ENCODE assay signal across 19 cellular contexts in genomic region chr7:1367501-1367900, GRCh38.
A peak's percentile ranks its signal among the peaks of the same experiment; 100 is the strongest.
DNase-seq lines count a peak whose midpoint lies in the region; ATAC-seq and TF ChIP-seq lines count a peak whose summit lies in the region.
"Had no signal": no experiment of that assay in that cellular context is flagged by ENCODE, and none has a peak within 500 bp of the region (broad histone marks: within the 10 kb centered on the region; RNA-seq: fewer than 3 reads in every experiment).

No MANE protein-coding gene starts in this region.

- CTCF ChIA-PET in PC-9 (lab: Charles Lee): no interaction called here

- H3K4me1 ChIP-seq in right cardiac atrium (ENCODE audit: control insufficient read depth, insufficient read depth, low read length) (no peaks in the 10 kb centered on the region), right atrium auricular region (peaks cover 0 to 8% of the 10 kb centered on the region in 2 donors), hepatocyte (ENCODE audit: insufficient read depth) (peaks cover 11% of the 10 kb centered on the region), PC-9 (replicated peaks; ENCODE audit: insufficient read depth) (no peaks in the 10 kb centered on the region)

- no peaks in the 10 kb centered on the region for H3K27me3 ChIP-seq in right cardiac atrium (ENCODE audit: control insufficient read depth, insufficient read depth)
- peaks cover 15 to 26% of the 10 kb centered on the region in 2 donors for H3K27me3 ChIP-seq in right atrium auricular region
- H3K27me3 ChIP-seq in hepatocyte: peaks cover 46% of the 10 kb centered on the region
- peaks cover 84% of the 10 kb centered on the region for H3K27me3 ChIP-seq in PC-9 (ENCODE audit: insufficient read depth, low read depth)

- intact Hi-C loops in right cardiac atrium (cut with DNase I) (no loop called here), PC-9 (cut with micrococcal nuclease; ENCODE audit: unreplicated experiment) (no loop called here)

- H3K4me2 ChIP-seq in hepatocyte (peak overlapping the region; percentile 60), PC-9 (no peak overlapping the region)
- H3K4me2 ChIP-seq: A549 had no signal

- POLR2A ChIA-PET in PC-9 (lab: Charles Lee; ENCODE audit: unreplicated experiment): no interaction called here

- H3K79me2 ChIP-seq in hepatocyte: no peaks in the 10 kb centered on the region
- no peaks in the 10 kb centered on the region for H3K79me2 ChIP-seq in PC-9 (ENCODE audit: low read depth)

- H4K20me1 ChIP-seq in hepatocyte (ENCODE audit: insufficient read depth, poor library complexity, severe bottlenecking) (no peaks in the 10 kb centered on the region), PC-9 (ENCODE audit: insufficient read depth) (no peaks in the 10 kb centered on the region)

- peaks cover 2% of the 10 kb centered on the region for H3K9me3 ChIP-seq in right cardiac atrium (ENCODE audit: control insufficient read depth, low read length)
- H3K9me3 ChIP-seq in right atrium auricular region: no peaks in the 10 kb centered on the region
- no peaks in the 10 kb centered on the region for H3K9me3 ChIP-seq in hepatocyte (ENCODE audit: low read depth)
- no peaks in the 10 kb centered on the region for H3K9me3 ChIP-seq in PC-9 (ENCODE audit: insufficient read depth, low read depth)

- no peaks in the 10 kb centered on the region for H3F3A ChIP-seq in PC-9 (ENCODE audit: insufficient read depth, low read depth)

- no peaks in the 10 kb centered on the region for H3K9me2 ChIP-seq in hepatocyte (replicated peaks; ENCODE audit: insufficient read depth)
- no peaks in the 10 kb centered on the region for H3K9me2 ChIP-seq in PC-9 (ENCODE audit: insufficient read depth)

- ATAC-seq in right cardiac atrium: no peak
- peak; percentile 4; the same call in 2 of the 3 replicates for ATAC-seq in SK-N-SH treated with all-trans-retinoic acid at 6 μM for 48 hours
- no peak for ATAC-seq in GM21723 (IDR thresholded peaks at IDR 0.05; ENCODE audit: unreplicated experiment)
- ATAC-seq: A549 had no signal

- H3K27ac ChIP-seq in right cardiac atrium (ENCODE audit: low read length) (no peak overlapping the region), right atrium auricular region (no peak overlapping the region), hepatocyte (peak overlapping the region; percentile 4), PC-9 (no peak overlapping the region)
- H3K27ac ChIP-seq: A549 had no signal

- TF ChIP-seq CTCF in right atrium auricular region (IDR thresholded peaks at IDR 0.05): no peak
- TF ChIP-seq CTCF in hepatocyte (IDR thresholded peaks at IDR 0.05; ENCODE audit: poor library complexity): no peak
- no peak for TF ChIP-seq CTCF in PC-9 (conservative IDR thresholded peaks at IDR 0.05)

- H3K36me3 ChIP-seq in right atrium auricular region (no peaks in the 10 kb centered on the region), hepatocyte (replicated peaks; ENCODE audit: insufficient read depth, low read depth) (no peaks in the 10 kb centered on the region), PC-9 (ENCODE audit: low read depth) (no peaks in the 10 kb centered on the region)

- H3K4me3 ChIP-seq in right cardiac atrium (ENCODE audit: low read length) (no peak overlapping the region), right atrium auricular region (no peak overlapping the region), hepatocyte (no peak overlapping the region), PC-9 (no peak overlapping the region)
- H3K4me3 ChIP-seq: A549, GM23338 had no signal

- no TSS peak for BruUV-seq in PC-9 (replicated peaks; lab: Mats Ljungman, UMichigan)

- peak in 2 of 3 donors; percentile 2 to 8 for DNase-seq in right cardiac atrium
- no peak for DNase-seq in right atrium auricular region (ENCODE audit: low spot score)
- no peak for DNase-seq in hepatocyte (ENCODE audit: low spot score)
- DNase-seq in occipital lobe (lab: John Stamatoyannopoulos, UW): no peak
- DNase-seq in PC-9: no peak
- DNase-seq: CD4-positive, CD25-positive, alpha-beta regulatory T cell; DMS79; HCEC 1CT; KBM-7; NCI-H1105; NCI-H146; NCI-H2029 treated with DMSO at 0.1 percent for 48 hours; NCI-H226; NCI-H524; NCI-H82 had no signal

- 61% methylated on average over 15 of the region's 15 CpGs for WGBS in right cardiac atrium
- 57% methylated on average over 15 of the region's 15 CpGs for WGBS in hepatocyte (ENCODE audit: low lambda C conversion rate, missing lambda C conversion rate)

- H2AFZ ChIP-seq in hepatocyte: no peak overlapping the region
- H2AFZ ChIP-seq in PC-9: no peak overlapping the region
- H2AFZ ChIP-seq: GM23338 had no signal

TF ChIP-seq in SK-N-SH treated with all-trans-retinoic acid at 6 μM for 48 hours, 23 proteins besides CTCF, POLR2A, EP300 and RAD21:
- TF ChIP-seq TSHZ2 (CRISPR knock-in tag; IDR thresholded peaks at IDR 0.05): no peak
- TF ChIP-seq ZNF70 (CRISPR knock-in tag; IDR thresholded peaks at IDR 0.05): no peak
- no peak for TF ChIP-seq ZFP30 (CRISPR knock-in tag; IDR thresholded peaks at IDR 0.05)
- TF ChIP-seq CSDC2 (CRISPR knock-in tag; IDR thresholded peaks at IDR 0.05): no peak
- no peak for TF ChIP-seq ARNTL (CRISPR knock-in tag; IDR thresholded peaks at IDR 0.05; ENCODE audit: borderline replicate concordance, low read depth)
- TF ChIP-seq ZNF565 (CRISPR knock-in tag; conservative IDR thresholded peaks at IDR 0.05; ENCODE audit: low read depth): no peak
- TF ChIP-seq OSR1 (CRISPR knock-in tag; IDR thresholded peaks at IDR 0.05): no peak
- TF ChIP-seq, protein P1, sequence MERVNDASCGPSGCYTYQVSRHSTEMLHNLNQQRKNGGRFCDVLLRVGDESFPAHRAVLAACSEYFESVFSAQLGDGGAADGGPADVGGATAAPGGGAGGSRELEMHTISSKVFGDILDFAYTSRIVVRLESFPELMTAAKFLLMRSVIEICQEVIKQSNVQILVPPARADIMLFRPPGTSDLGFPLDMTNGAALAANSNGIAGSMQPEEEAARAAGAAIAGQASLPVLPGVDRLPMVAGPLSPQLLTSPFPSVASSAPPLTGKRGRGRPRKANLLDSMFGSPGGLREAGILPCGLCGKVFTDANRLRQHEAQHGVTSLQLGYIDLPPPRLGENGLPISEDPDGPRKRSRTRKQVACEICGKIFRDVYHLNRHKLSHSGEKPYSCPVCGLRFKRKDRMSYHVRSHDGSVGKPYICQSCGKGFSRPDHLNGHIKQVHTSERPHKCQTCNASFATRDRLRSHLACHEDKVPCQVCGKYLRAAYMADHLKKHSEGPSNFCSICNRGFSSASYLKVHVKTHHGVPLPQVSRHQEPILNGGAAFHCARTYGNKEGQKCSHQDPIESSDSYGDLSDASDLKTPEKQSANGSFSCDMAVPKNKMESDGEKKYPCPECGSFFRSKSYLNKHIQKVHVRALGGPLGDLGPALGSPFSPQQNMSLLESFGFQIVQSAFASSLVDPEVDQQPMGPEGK (CRISPR knock-in tag; IDR thresholded peaks at IDR 0.05; ENCODE audit: borderline replicate concordance): no peak
- TF ChIP-seq, protein P2, sequence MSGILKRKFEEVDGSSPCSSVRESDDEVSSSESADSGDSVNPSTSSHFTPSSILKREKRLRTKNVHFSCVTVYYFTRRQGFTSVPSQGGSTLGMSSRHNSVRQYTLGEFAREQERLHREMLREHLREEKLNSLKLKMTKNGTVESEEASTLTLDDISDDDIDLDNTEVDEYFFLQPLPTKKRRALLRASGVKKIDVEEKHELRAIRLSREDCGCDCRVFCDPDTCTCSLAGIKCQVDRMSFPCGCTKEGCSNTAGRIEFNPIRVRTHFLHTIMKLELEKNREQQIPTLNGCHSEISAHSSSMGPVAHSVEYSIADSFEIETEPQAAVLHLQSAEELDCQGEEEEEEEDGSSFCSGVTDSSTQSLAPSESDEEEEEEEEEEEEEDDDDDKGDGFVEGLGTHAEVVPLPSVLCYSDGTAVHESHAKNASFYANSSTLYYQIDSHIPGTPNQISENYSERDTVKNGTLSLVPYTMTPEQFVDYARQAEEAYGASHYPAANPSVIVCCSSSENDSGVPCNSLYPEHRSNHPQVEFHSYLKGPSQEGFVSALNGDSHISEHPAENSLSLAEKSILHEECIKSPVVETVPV (CRISPR knock-in tag; IDR thresholded peaks at IDR 0.05): no peak
- no peak for TF ChIP-seq PPARA (CRISPR knock-in tag; IDR thresholded peaks at IDR 0.05; ENCODE audit: borderline replicate concordance)
- TF ChIP-seq RARB (CRISPR knock-in tag; IDR thresholded peaks at IDR 0.05): no peak
- no peak for TF ChIP-seq TCF4 (CRISPR knock-in tag; IDR thresholded peaks at IDR 0.05; ENCODE audit: borderline replicate concordance)
- TF ChIP-seq BACH2 (CRISPR knock-in tag; IDR thresholded peaks at IDR 0.05; ENCODE audit: borderline replicate concordance): no peak
- no peak for TF ChIP-seq ZNF8 (CRISPR knock-in tag; IDR thresholded peaks at IDR 0.05)

Comparison
In these comparisons a context has a peak if more than half of its experiments do, and no peak if none do; other contexts are left out.
1. DNase-seq: peak in right cardiac atrium (2 of 3); none in right atrium auricular region (single experiment), hepatocyte (single experiment), occipital lobe (single experiment) and PC-9 (0 of 2).